24 cellular contexts compared by ENCODE assay signal in genomic region chr16:25367773-25368172, GRCh38.
DNase-seq lines count a peak whose midpoint lies in the region; ATAC-seq, FAIRE-seq and TF ChIP-seq lines count a peak whose summit lies in the region.
"Had no signal": no experiment of that assay in that cellular context is flagged by ENCODE, and none has a peak within 500 bp of the region (broad histone marks: within the 10 kb centered on the region; RNA-seq: fewer than 3 reads in every experiment).

No MANE protein-coding gene starts in this region.

- CTCF ChIA-PET in HepG2 (lab: Yijun Ruan, JAX; ENCODE audit: low intra/inter-chr PET ratio, low total read pairs): no interaction called here
- CTCF ChIA-PET in K562 (lab: Yijun Ruan, JAX; ENCODE audit: low intra/inter-chr PET ratio): no interaction called here

- ATAC-seq in HepG2: no peak
- no peak for ATAC-seq in right lobe of liver
- ATAC-seq in K562: no peak
- ATAC-seq: A549; CD8-positive, alpha-beta T cell; GM12878 had no signal

- H3K9me3 ChIP-seq in HepG2 (ENCODE audit: low read length): no peaks in the 10 kb centered on the region
- H3K9me3 ChIP-seq in right lobe of liver: no peaks in the 10 kb centered on the region
- H3K9me3 ChIP-seq in K562 (replicated peaks; ENCODE audit: control insufficient read depth, insufficient read depth, low read depth, low read length): no peaks in the 10 kb centered on the region
- no peaks in the 10 kb centered on the region for H3K9me3 ChIP-seq in neural progenitor cell (ENCODE audit: low read depth)
- H3K9me3 ChIP-seq: A549 had no signal

- no peaks in the 10 kb centered on the region for H3K79me2 ChIP-seq in HepG2 (ENCODE audit: insufficient read depth, low read length)
- no peaks in the 10 kb centered on the region for H3K79me2 ChIP-seq in K562 (ENCODE audit: control insufficient read depth, insufficient read depth, low read length)
- H3K79me2 ChIP-seq in neural progenitor cell (ENCODE audit: low read depth): no peaks in the 10 kb centered on the region

- no peaks in the 10 kb centered on the region for H3K4me1 ChIP-seq in HepG2 (ENCODE audit: insufficient read depth, low read length)
- no peaks in the 10 kb centered on the region for H3K4me1 ChIP-seq in right lobe of liver
- H3K4me1 ChIP-seq in K562 (replicated peaks in 1 of 2; ENCODE audit: control insufficient read depth in 2 of 2, insufficient read depth in 2 of 2, low read length in 2 of 2): no peaks in the 10 kb centered on the region
- no peaks in the 10 kb centered on the region for H3K4me1 ChIP-seq in neural progenitor cell
- H3K4me1 ChIP-seq: A549 had no signal

- H3K4me1 Mint-ChIP-seq in neural progenitor cell: peaks cover 10% of the 10 kb centered on the region
- H3K4me1 Mint-ChIP-seq: B cell had no signal

- POLR2A ChIA-PET in HepG2 (lab: Yijun Ruan, JAX): no interaction called here
- POLR2A ChIA-PET in K562 (lab: Yijun Ruan, JAX): interaction anchor here (0.6 to 1.0 kb wide), 3 partner anchors 34 to 142 kb away, joined by 3 read pairs; no protein-coding TSS in a partner anchor

- H2AFZ ChIP-seq in HepG2 (ENCODE audit: low read length): no peak overlapping the region
- H2AFZ ChIP-seq in K562 (ENCODE audit: low read depth, low read length): no peak overlapping the region
- H2AFZ ChIP-seq in neural progenitor cell (replicated peaks): no peak overlapping the region

- no peak overlapping the region for H3K4me3 Mint-ChIP-seq in neural progenitor cell
- H3K4me3 Mint-ChIP-seq: B cell; CD4-positive, alpha-beta T cell; CD8-positive, alpha-beta T cell had no signal

- H4K20me1 ChIP-seq in HepG2 (ENCODE audit: insufficient read depth, low read length) (no peaks in the 10 kb centered on the region), K562 (replicated peaks; ENCODE audit: control insufficient read depth, insufficient read depth, low read length) (no peaks in the 10 kb centered on the region), neural progenitor cell (ENCODE audit: low read depth) (no peaks in the 10 kb centered on the region)
- H4K20me1 ChIP-seq: BLaER1 treated with 17β-estradiol and CSF1 and Interleukin-3, amounts not matched to agents 10 nM and 100 nM had no signal

- no peak for FAIRE-seq in HepG2 (lab: Jason Lieb, UNC)
- no peak for FAIRE-seq in K562 (lab: Jason Lieb, UNC)
- FAIRE-seq: A549, GM12878, GM19239 had no signal

- WGBS in HepG2 (ENCODE audit: low lambda C conversion rate): 83% methylated on average over 3 of the region's 3 CpGs
- 59% methylated on average over 3 of the region's 3 CpGs for WGBS in right lobe of liver (ENCODE audit: insufficient coverage, low coverage, low lambda C conversion rate, missing lambda C conversion rate)
- WGBS in K562 (ENCODE audit: insufficient coverage, low coverage, missing lambda C conversion rate): 4% methylated on average over 3 of the region's 3 CpGs

- no peak overlapping the region for H3K9ac ChIP-seq in HepG2 (ENCODE audit: insufficient read depth, low read depth, low read length)
- no peak overlapping the region for H3K9ac ChIP-seq in K562 (ENCODE audit: insufficient read depth in 1 of 2, low read depth in 2 of 2, low read length in 2 of 2)
- no peak overlapping the region for H3K9ac ChIP-seq in neural progenitor cell
- H3K9ac ChIP-seq: BLaER1 treated with 17β-estradiol and CSF1 and Interleukin-3, amounts not matched to agents 10 nM and 100 nM had no signal

- intact Hi-C loops in HepG2 (cut with micrococcal nuclease; ENCODE audit: unreplicated experiment): no loop called here
- intact Hi-C loops in right lobe of liver (cut with DNase I): no loop called here
- intact Hi-C loops in K562 (cut with micrococcal nuclease): no loop called here

- H3K4me3 ChIP-seq in HepG2 (replicated peaks in 1 of 3; ENCODE audit: insufficient read depth in 1 of 3, low read depth in 2 of 3, low read length in 3 of 3): no peak overlapping the region
- no peak overlapping the region for H3K4me3 ChIP-seq in right lobe of liver
- no peak overlapping the region for H3K4me3 ChIP-seq in K562
- H3K4me3 ChIP-seq in neural progenitor cell: no peak overlapping the region
- H3K4me3 ChIP-seq: A549; BLaER1 treated with 17β-estradiol and CSF1 and Interleukin-3, amounts not matched to agents 10 nM and 100 nM; GM12878 had no signal

- H3K27ac ChIP-seq in HepG2 (ENCODE audit: extremely low read length, insufficient read depth, low read length) (no peak overlapping the region), right lobe of liver (no peak overlapping the region), K562 (ENCODE audit: extremely low read depth, low read depth, low read length) (no peak overlapping the region), neural progenitor cell (no peak overlapping the region)
- H3K27ac ChIP-seq: 22Rv1; A549; BLaER1 treated with 17β-estradiol and CSF1 and Interleukin-3, amounts not matched to agents 10 nM and 100 nM; C4-2B had no signal

- BruUV-seq in HepG2 (replicated peaks; lab: Mats Ljungman, UMichigan) (no TSS peak), K562 (replicated peaks; lab: Mats Ljungman, UMichigan) (no TSS peak)

- TF ChIP-seq POLR2A in HepG2 (IDR thresholded peaks at IDR 0.05; ENCODE audit: insufficient read depth in 1 of 2, low read depth in 2 of 2, low read length in 2 of 2) (no peak), right lobe of liver (IDR thresholded peaks at IDR 0.05) (no peak), K562 (conservative IDR thresholded peaks at IDR 0.05) (no peak)

- no peaks in the 10 kb centered on the region for H3K36me3 Mint-ChIP-seq in neural progenitor cell
- H3K36me3 Mint-ChIP-seq: CD8-positive, alpha-beta T cell had no signal

- H3K36me3 ChIP-seq in HepG2 (replicated peaks in 1 of 2; ENCODE audit: control insufficient read depth in 1 of 2, insufficient read depth in 2 of 2, low read length in 2 of 2) (no peaks in the 10 kb centered on the region), right lobe of liver (no peaks in the 10 kb centered on the region), K562 (ENCODE audit: control insufficient read depth, insufficient read depth, low read length) (no peaks in the 10 kb centered on the region), neural progenitor cell (no peaks in the 10 kb centered on the region)
- H3K36me3 ChIP-seq: BLaER1 treated with 17β-estradiol and CSF1 and Interleukin-3, amounts not matched to agents 10 nM and 100 nM had no signal

- H3F3A ChIP-seq in neural progenitor cell (ENCODE audit: low read depth): no peaks in the 10 kb centered on the region

- H3K9me3 Mint-ChIP-seq in neural progenitor cell: peaks cover 2% of the 10 kb centered on the region
- H3K9me3 Mint-ChIP-seq: CD4-positive, alpha-beta T cell; CD8-positive, alpha-beta T cell had no signal

- no peak for TF ChIP-seq RAD21 in HepG2 (CRISPR knock-in tag; IDR thresholded peaks at IDR 0.05)
- TF ChIP-seq RAD21 in K562 (CRISPR knock-in tag; conservative IDR thresholded peaks at IDR 0.05 in 1 of 2, IDR thresholded peaks at IDR 0.05 in 1 of 2): no peak

- H3K27ac Mint-ChIP-seq in neural progenitor cell: peak overlapping the region; percentile 31
- H3K27ac Mint-ChIP-seq: B cell; CD4-positive, alpha-beta T cell; CD8-positive, alpha-beta T cell had no signal

- DNase-seq in HepG2 (ENCODE audit: low spot score): no peak
- no peak for DNase-seq in right lobe of liver
- no peak for DNase-seq in K562 (ENCODE audit: extremely low read depth in 1 of 4, low spot score in 3 of 4)
- DNase-seq in neural progenitor cell (ENCODE audit: low spot score): no peak
- no peak for DNase-seq in stimulated activated CD4-positive, alpha-beta T cell treated with anti-CD3 and anti-CD28 coated beads, Interleukin-4, amount 100 ng/mL, for 4 hours
- DNase-seq in NCI-H345 (lab: John Stamatoyannopoulos, UW): no peak
- DNase-seq: AML-193; CD4-positive, alpha-beta T cell; CD8-positive, alpha-beta T cell; COR-L47; DMS 273 treated with DMSO at 0.1 percent for 48 hours; DMS153; DMS53; DMS79; DND-41; EL; GDM1 had no signal

- H3K27me3 ChIP-seq in HepG2 (ENCODE audit: control insufficient read depth in 1 of 2, insufficient read depth in 2 of 2, low read length in 2 of 2): peaks cover 0 to 4% of the 10 kb centered on the region in 2 experiments; a peak in 1 of 5 replicates
- no peaks in the 10 kb centered on the region for H3K27me3 ChIP-seq in right lobe of liver
- no peaks in the 10 kb centered on the region; a peak in 1 of 5 replicates for H3K27me3 ChIP-seq in K562 (ENCODE audit: control insufficient read depth in 2 of 2, insufficient read depth in 2 of 2, low read length in 2 of 2)
- H3K27me3 ChIP-seq in neural progenitor cell: no peaks in the 10 kb centered on the region
- H3K27me3 ChIP-seq: BLaER1 treated with 17β-estradiol and CSF1 and Interleukin-3, amounts not matched to agents 10 nM and 100 nM had no signal

- in situ Hi-C loops in HepG2 (cut with HindIII; ENCODE audit: extremely low pct_ligation_motif_present, low pct_unique_long_range_greater_than_20kb): no loop called here
- in situ Hi-C loops in K562 (cut with MboI): no loop called here

- TF ChIP-seq CTCF in HepG2 (CRISPR knock-in tag; IDR thresholded peaks at IDR 0.05) (no peak), right lobe of liver (IDR thresholded peaks at IDR 0.05) (no peak), K562 (IDR thresholded peaks at IDR 0.05 in 2 of 3, conservative IDR thresholded peaks at IDR 0.05 in 1 of 3; ENCODE audit: insufficient read depth in 2 of 3, low read depth in 1 of 3, low read length in 3 of 3) (no peak), neural progenitor cell (IDR thresholded peaks at IDR 0.05) (no peak)

- no peaks in the 10 kb centered on the region for H3K27me3 Mint-ChIP-seq in neural progenitor cell (ENCODE audit: insufficient read depth, low read depth)

- TF ChIP-seq EP300 in HepG2 (IDR thresholded peaks at IDR 0.05; ENCODE audit: low read depth in 2 of 2, low read length in 2 of 2) (no peak), HepG2 (CRISPR knock-in tag; IDR thresholded peaks at IDR 0.05; ENCODE audit: borderline replicate concordance) (no peak), K562 (IDR thresholded peaks at IDR 0.05; ENCODE audit: low read length) (no peak)

- H3K4me2 ChIP-seq in HepG2 (ENCODE audit: low read depth, low read length): no peak overlapping the region
- no peak overlapping the region for H3K4me2 ChIP-seq in K562 (ENCODE audit: insufficient read depth, low read length)
- H3K4me2 ChIP-seq in neural progenitor cell: no peak overlapping the region
- H3K4me2 ChIP-seq: A549; BLaER1 treated with 17β-estradiol and CSF1 and Interleukin-3, amounts not matched to agents 10 nM and 100 nM had no signal

- no peaks in the 10 kb centered on the region for H3K9me1 ChIP-seq in K562 (ENCODE audit: control insufficient read depth, insufficient read depth, low read length)

TF ChIP-seq in K562, 482 proteins besides CTCF, POLR2A, EP300 and RAD21 (continues in another document):
- TF ChIP-seq CEBPB (tag; IDR thresholded peaks at IDR 0.05): peak; percentile 31; the same call in 1 of the 2 replicates
- TF ChIP-seq SMARCA4 (IDR thresholded peaks at IDR 0.05): no peak
- no peak for TF ChIP-seq CEBPG (CRISPR knock-in tag; IDR thresholded peaks at IDR 0.05)
- peak in 1 of 2 experiments; percentile 74; a peak in 2 of 4 replicates for TF ChIP-seq CEBPG (tag; conservative IDR thresholded peaks at IDR 0.05 in 1 of 2, IDR thresholded peaks at IDR 0.05 in 1 of 2)
- no peak for TF ChIP-seq SNRNP70 (optimal IDR thresholded peaks at IDR 0.05; ENCODE audit: low read depth, low read length)

Comparison
In these comparisons a context has a peak if more than half of its experiments do, and no peak if none do; other contexts are left out.
1. Of the 241 proteins assayed by ChIP-seq in both HepG2 and K562: peak only in HepG2: none; only in K562: none; in both: CEBPB; in neither: 239; mixed calls (peak in some experiments, not most) for 1.